1 cellular context compared by ENCODE assay signal in genomic region chr7:140060243-140060630, GRCh38.
TF ChIP-seq lines count a peak whose summit lies in the region.

No MANE protein-coding gene starts in this region.

TF ChIP-seq in IMR-90, 13 proteins besides CTCF, POLR2A, EP300 and RAD21 (continued from another document):
- no peak for TF ChIP-seq MAZ (IDR thresholded peaks at IDR 0.05; ENCODE audit: borderline replicate concordance, low read depth, low read length)
- no peak for TF ChIP-seq USF2 (IDR thresholded peaks at IDR 0.05; ENCODE audit: low read depth, low read length)
- TF ChIP-seq MXI1 (IDR thresholded peaks at IDR 0.05; ENCODE audit: borderline replicate concordance, low read depth, low read length) = no peak
- TF ChIP-seq ELK1 (IDR thresholded peaks at IDR 0.05; ENCODE audit: borderline replicate concordance, low read depth, low read length) = no peak
- no peak for TF ChIP-seq SMC3 (IDR thresholded peaks at IDR 0.05; ENCODE audit: low read depth, low read length)
- TF ChIP-seq RCOR1 (IDR thresholded peaks at IDR 0.05; ENCODE audit: insufficient replicate concordance, low read length) = no peak
- TF ChIP-seq RFX5 (IDR thresholded peaks at IDR 0.05; ENCODE audit: low read depth, low read length) = no peak
- TF ChIP-seq FOS (IDR thresholded peaks at IDR 0.05; ENCODE audit: low read depth, low read length) = no peak
- TF ChIP-seq MAFK (IDR thresholded peaks at IDR 0.05; ENCODE audit: low read depth, low read length) = no peak
- no peak for TF ChIP-seq CHD1 (IDR thresholded peaks at IDR 0.05; ENCODE audit: low read depth, low read length)
